ENCODE assay signal across 14 cellular contexts in the genomic region with DNA sequence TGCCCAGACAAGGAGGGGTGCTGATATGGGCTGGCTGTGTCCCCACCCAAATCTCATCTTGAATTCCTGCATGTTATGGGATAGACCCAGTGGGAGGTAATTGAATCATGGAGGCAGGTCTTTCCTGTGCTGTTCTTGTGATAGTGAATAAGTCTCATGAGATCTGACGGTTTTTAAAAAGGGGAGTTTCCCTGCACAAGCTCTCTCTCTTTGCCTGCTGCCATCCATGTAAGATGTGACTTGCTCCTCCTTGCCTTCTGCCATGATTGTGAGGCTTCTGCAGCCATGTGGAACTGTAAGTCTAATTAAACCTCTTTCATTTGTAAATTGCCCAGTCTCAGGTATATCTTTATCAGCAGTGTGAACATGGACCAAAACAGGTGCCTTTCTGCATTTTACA. TPM values are rescaled to one million over a fixed set of nuclear protein-coding genes. Genes with fewer than 3 reads are reported as not detected.
"Had no signal": no experiment of that assay in that cellular context is flagged by ENCODE, and none has a peak within 500 bp of the region (broad histone marks: within the 10 kb centered on the region; RNA-seq: fewer than 3 reads in every experiment).

No MANE protein-coding gene starts in this region.

RNA-seq across cellular contexts. Expression of a gene that starts 3.8 kb away (rescaled TPM):
- total RNA-seq: activated CD4-positive, alpha-beta memory T cell treated with anti-CD3 and anti-CD28 coated beads, Interleukin-2, amount 10 ng/mL, durations not matched to agents 7 days and 5 days; activated CD4-positive, alpha-beta T cell treated with anti-CD3 and anti-CD28 coated beads for 36 hours; activated CD4-positive, alpha-beta T cell treated with anti-CD3 and anti-CD28 coated beads, Interleukin-2, amount 10 ng/mL, durations not matched to agents 7 days and 5 days; activated CD8-positive, alpha-beta memory T cell treated with anti-CD3 and anti-CD28 coated beads, Interleukin-2, amount 10 ng/mL, durations not matched to agents 7 days and 5 days; activated CD8-positive, alpha-beta T cell treated with anti-CD3 and anti-CD28 coated beads, Interleukin-2, amount 10 ng/mL, durations not matched to agents 7 days and 5 days; activated naive CD8-positive, alpha-beta T cell treated with anti-CD3 and anti-CD28 coated beads, Interleukin-2, amount 10 ng/mL, durations not matched to agents 7 days and 5 days; activated T-helper 2 cell treated with anti-CD3 and anti-CD28 coated beads, Interferon-gamma antibody, Interleukin-2, Interleukin-4, amounts not matched to agents 10 μg/mL and 5 μg/mL and 100 μg/mL, durations not matched to agents 14 hours and 24 hours and 36 hours; ascending aorta; cardiac septum; T-helper 1 cell treated with Interleukin-12 subunit alpha and Interleukin-12 subunit beta and Interleukin-4 antibody, amounts not matched to agents 30 ng/mL and 1 ng/mL, for 36 hours; T-helper 17 cell; T-helper 2 cell treated with Interferon-gamma antibody and Interleukin-4, amounts not matched to agents 100 ng/mL and 5 ng/mL, for 36 hours had no signal

RNA-seq across cellular contexts. Expression of a gene that starts 31.8 kb away (rescaled TPM):
- total RNA-seq: activated CD4-positive, alpha-beta memory T cell treated with anti-CD3 and anti-CD28 coated beads, Interleukin-2, amount 10 ng/mL, durations not matched to agents 7 days and 5 days; activated CD4-positive, alpha-beta T cell treated with anti-CD3 and anti-CD28 coated beads, Interleukin-2, amount 10 ng/mL, durations not matched to agents 7 days and 5 days; ascending aorta; breast epithelium; cardiac septum; WTC11 had no signal
